Comparison of ENCODE assay signal across 9 cellular contexts in the genomic region with DNA sequence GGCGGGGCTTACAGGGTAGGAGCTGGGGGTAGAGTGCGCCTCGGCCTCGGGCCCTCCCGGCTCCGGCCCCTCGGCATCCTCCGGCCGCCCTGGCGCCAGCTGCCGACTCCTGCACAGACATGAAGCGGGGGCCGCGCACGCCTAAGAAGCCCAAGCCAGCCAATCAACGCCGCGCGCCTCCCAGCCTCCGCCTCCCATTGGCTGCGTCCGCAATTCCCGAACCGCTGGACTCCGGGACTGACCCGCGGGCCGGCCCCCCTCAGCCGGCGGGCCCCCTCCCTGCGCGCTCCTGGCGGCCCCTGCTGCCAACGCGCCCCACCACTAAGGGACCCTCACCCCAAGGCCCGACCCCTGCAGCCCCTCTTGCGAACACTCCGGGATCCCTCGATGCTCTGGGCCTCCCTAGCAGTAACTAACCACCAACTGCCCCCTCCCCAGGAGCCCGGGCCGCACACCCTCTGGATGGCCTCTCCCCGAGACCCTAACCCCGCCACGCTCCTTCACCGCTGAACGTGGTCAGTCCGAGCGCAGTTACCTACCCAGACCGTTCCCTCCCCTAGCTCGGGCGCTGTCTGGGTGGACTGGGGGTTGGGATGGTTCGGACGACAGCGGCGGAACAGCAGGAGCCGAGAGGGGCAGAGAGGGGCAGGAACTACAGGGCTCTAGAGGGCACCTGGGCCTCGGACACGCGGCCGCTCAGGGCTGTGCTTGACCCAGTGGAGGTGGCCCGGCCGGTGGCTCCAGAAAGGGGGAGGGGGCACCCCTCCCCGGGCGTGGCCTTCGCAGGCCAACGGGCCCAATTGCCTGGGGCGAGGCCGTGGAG. TPM values are rescaled to one million over a fixed set of nuclear protein-coding genes. Genes with fewer than 3 reads are reported as not detected.
DNase-seq lines count a peak whose midpoint lies in the region; ATAC-seq, FAIRE-seq and TF ChIP-seq lines count a peak whose summit lies in the region.
"Had no signal": no experiment of that assay in that cellular context is flagged by ENCODE, and none has a peak within 500 bp of the region (broad histone marks: within the 10 kb centered on the region; RNA-seq: fewer than 3 reads in every experiment).

No MANE protein-coding gene starts in this region.

- peak overlapping the region; percentile 55; the same call in 1 of the 2 replicates for H2AFZ ChIP-seq in K562 (ENCODE audit: low read depth, low read length)

- no peaks in the 10 kb centered on the region for H3K9me3 ChIP-seq in K562 (replicated peaks; ENCODE audit: control insufficient read depth, insufficient read depth, low read depth, low read length)

- peak; percentile 74 for ATAC-seq in K562
- no peak for ATAC-seq in HG03280 (IDR thresholded peaks at IDR 0.05; ENCODE audit: unreplicated experiment)
- no peak for ATAC-seq in GM18520 (IDR thresholded peaks at IDR 0.05; ENCODE audit: unreplicated experiment)

- H3K9ac ChIP-seq in K562 (ENCODE audit: insufficient read depth in 1 of 2, low read depth in 2 of 2, low read length in 2 of 2): peak overlapping the region; percentile 98

- H3K9me3 Mint-ChIP-seq in progenitor cell of endocrine pancreas (ENCODE audit: low read depth): no peaks in the 10 kb centered on the region

- WGBS in K562 (ENCODE audit: insufficient coverage, low coverage, missing lambda C conversion rate): under 1% methylated on average over 28 of the region's 68 CpGs

- CTCF ChIA-PET in K562 (lab: Yijun Ruan, JAX; ENCODE audit: low intra/inter-chr PET ratio): no interaction called here

- H3K79me2 ChIP-seq in K562 (ENCODE audit: control insufficient read depth, insufficient read depth, low read length): peaks cover 100% of the 10 kb centered on the region

- DNase-seq in DMS 273 (lab: John Stamatoyannopoulos, UW; ENCODE audit: unreplicated experiment): peak; percentile 97
- peak; percentile 70 for DNase-seq in HS-27A (ENCODE audit: low read depth)
- peak; percentile 95 for DNase-seq in OCI-M1 (lab: John Stamatoyannopoulos, UW)
- peak; percentile 83 to 95 (median 89) for DNase-seq in K562 (ENCODE audit: extremely low read depth in 1 of 4, low spot score in 3 of 4)
- DNase-seq in hypothalamus (lab: John Stamatoyannopoulos, UW): peak in 33 of 51 donors; percentile 4 to 65 (median 22)
- no peak for DNase-seq in progenitor cell of endocrine pancreas (ENCODE audit: low spot score, unreplicated experiment)

- H3K36me3 Mint-ChIP-seq in progenitor cell of endocrine pancreas (ENCODE audit: insufficient read depth): no peaks in the 10 kb centered on the region

- H3K4me1 Mint-ChIP-seq in progenitor cell of endocrine pancreas (ENCODE audit: low read depth): peaks cover 18% of the 10 kb centered on the region

- TF ChIP-seq EP300 in K562 (IDR thresholded peaks at IDR 0.05; ENCODE audit: low read length): no peak

- no peak for TF ChIP-seq RAD21 in K562 (CRISPR knock-in tag; conservative IDR thresholded peaks at IDR 0.05 in 1 of 2, IDR thresholded peaks at IDR 0.05 in 1 of 2)

- TF ChIP-seq POLR2A in K562 (conservative IDR thresholded peaks at IDR 0.05): peak; percentile 88

- TF ChIP-seq CTCF in K562 (IDR thresholded peaks at IDR 0.05 in 2 of 3, conservative IDR thresholded peaks at IDR 0.05 in 1 of 3; ENCODE audit: insufficient read depth in 2 of 3, low read depth in 1 of 3, low read length in 3 of 3) (no peak), progenitor cell of endocrine pancreas (IDR thresholded peaks at IDR 0.05; ENCODE audit: unreplicated experiment) (no peak)

- peak overlapping the region; percentile 92 for H3K4me2 ChIP-seq in K562 (ENCODE audit: insufficient read depth, low read length)

- H3K27me3 Mint-ChIP-seq in progenitor cell of endocrine pancreas: peaks cover 78% of the 10 kb centered on the region

- peak; percentile 72 for FAIRE-seq in K562 (lab: Jason Lieb, UNC)

- H3K4me1 ChIP-seq in K562 (replicated peaks in 1 of 2; ENCODE audit: control insufficient read depth in 2 of 2, insufficient read depth in 2 of 2, low read length in 2 of 2): peaks cover 5 to 73% of the 10 kb centered on the region in 2 experiments; a peak in 3 of 5 replicates

- in situ Hi-C loops in K562 (cut with MboI): no loop called here

- intact Hi-C loops in K562 (cut with micrococcal nuclease): loop anchor here (2.0 to 5.0 kb wide), 2 partner anchors 59 to 77 kb away; no protein-coding TSS in a partner anchor

- BruUV-seq in K562 (replicated peaks; lab: Mats Ljungman, UMichigan): no TSS peak

- POLR2A ChIA-PET in K562 (lab: Yijun Ruan, JAX): interaction anchor here (0.5 to 1.7 kb wide), 10 partner anchors 10 to 529 kb away, joined by 3 to 8 read pairs (median 4); no protein-coding TSS in a partner anchor

- H4K20me1 ChIP-seq in K562 (replicated peaks; ENCODE audit: control insufficient read depth, insufficient read depth, low read length): peaks cover 18% of the 10 kb centered on the region

- H3K4me3 Mint-ChIP-seq in progenitor cell of endocrine pancreas (ENCODE audit: low read depth): peak overlapping the region; percentile 44

- H3K27ac Mint-ChIP-seq in progenitor cell of endocrine pancreas: no peak overlapping the region

- peak overlapping the region; percentile 98 for H3K4me3 ChIP-seq in K562

- H3K36me3 ChIP-seq in K562 (ENCODE audit: control insufficient read depth, insufficient read depth, low read length): peaks cover 75% of the 10 kb centered on the region

- H3K27ac ChIP-seq in K562 (ENCODE audit: extremely low read depth, low read depth, low read length): peak overlapping the region; percentile 98

- no peaks in the 10 kb centered on the region for H3K27me3 ChIP-seq in K562 (ENCODE audit: control insufficient read depth in 2 of 2, insufficient read depth in 2 of 2, low read length in 2 of 2)

- no peaks in the 10 kb centered on the region for H3K9me1 ChIP-seq in K562 (ENCODE audit: control insufficient read depth, insufficient read depth, low read length)

TF ChIP-seq in K562, 482 proteins besides CTCF, POLR2A, EP300 and RAD21 (continues in another document):
- TF ChIP-seq ZNF445 (CRISPR knock-in tag; IDR thresholded peaks at IDR 0.05; ENCODE audit: low read depth) (no peak), GTF2A2 (tag; IDR thresholded peaks at IDR 0.05) (no peak), BCL6 (CRISPR knock-in tag; IDR thresholded peaks at IDR 0.05) (no peak), CXXC5 (CRISPR knock-in tag; IDR thresholded peaks at IDR 0.05) (peak; percentile 57), ZNF780A (CRISPR knock-in tag; IDR thresholded peaks at IDR 0.05) (no peak)
- TF ChIP-seq, protein P1, sequence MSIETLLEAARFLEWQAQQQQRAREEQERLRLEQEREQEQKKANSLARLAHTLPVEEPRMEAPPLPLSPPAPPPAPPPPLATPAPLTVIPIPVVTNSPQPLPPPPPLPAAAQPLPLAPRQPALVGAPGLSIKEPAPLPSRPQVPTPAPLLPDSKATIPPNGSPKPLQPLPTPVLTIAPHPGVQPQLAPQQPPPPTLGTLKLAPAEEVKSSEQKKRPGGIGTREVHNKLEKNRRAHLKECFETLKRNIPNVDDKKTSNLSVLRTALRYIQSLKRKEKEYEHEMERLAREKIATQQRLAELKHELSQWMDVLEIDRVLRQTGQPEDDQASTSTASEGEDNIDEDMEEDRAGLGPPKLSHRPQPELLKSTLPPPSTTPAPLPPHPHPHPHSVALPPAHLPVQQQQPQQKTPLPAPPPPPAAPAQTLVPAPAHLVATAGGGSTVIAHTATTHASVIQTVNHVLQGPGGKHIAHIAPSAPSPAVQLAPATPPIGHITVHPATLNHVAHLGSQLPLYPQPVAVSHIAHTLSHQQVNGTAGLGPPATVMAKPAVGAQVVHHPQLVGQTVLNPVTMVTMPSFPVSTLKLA (conservative IDR thresholded peaks at IDR 0.05): peak; percentile 48 to 74

RNA-seq across cellular contexts. Expression of a gene that starts 5.0 kb away (rescaled TPM):
- 49.8 and 107 TPM in 2 replicates for total RNA-seq in K562 (2011; cell fraction: chromatin; rRNA removed; ENCODE audit: low replicate concordance)
- total RNA-seq in K562 (2011; cell fraction: nucleolus; rRNA removed): 84.0 and 88.4 TPM in 2 replicates
- total RNA-seq in K562 (2011; cell fraction: nucleoplasm; rRNA removed): 50.5 and 57.9 TPM in 2 replicates
- 86.9 and 125 TPM in 2 replicates for total RNA-seq in K562 (2014; rRNA removed)
- total RNA-seq in K562 (2014; rRNA removed; fragmentation: Illumina TruSeq; extraction: Trizol): 32.6 and 32.8 TPM in 2 replicates
- 50.8 and 55.3 TPM in 2 replicates for total RNA-seq in K562 (2015; rRNA removed; fragmentation: Illumina TruSeq; extraction: Trizol)
- total RNA-seq in K562 (2021): 215 and 218 TPM in 2 replicates
- 28.9 and 29.6 TPM in 2 replicates for polyA plus RNA-seq in K562 (2011; rRNA removed)
- 29.6 and 67.6 TPM in 2 replicates for polyA plus RNA-seq in K562 (2011; cell fraction: cytosol; rRNA removed)
- 108 and 210 TPM in 2 replicates for polyA plus RNA-seq in K562 (2011; cell fraction: nucleus; rRNA removed)
- polyA plus RNA-seq in K562 (2012): 126 and 159 TPM in 2 replicates
- 74.6 and 129 TPM in 2 replicates for polyA plus RNA-seq in K562 (2014; fragmentation: Illumina TruSeq; extraction: Trizol)
- polyA plus RNA-seq in K562 (2014; fragmentation: Nextera tagmentation; extraction: Ambion mirVana): 10 to 100 TPM in 1 of 2 experiments, 1 to 10 TPM in 1; 8.5 to 11.6 TPM
- polyA plus RNA-seq in K562 (2014; rRNA removed): 113 and 118 TPM in 2 replicates
- 12.2 and 21.4 TPM in 2 replicates for polyA minus RNA-seq in K562 (2011; rRNA and poly(A)+ RNA removed)
- 57.2 and 76.2 TPM in 2 replicates for polyA minus RNA-seq in K562 (2011; cell fraction: cytosol; rRNA and poly(A)+ RNA removed)
- 42.5 and 50.0 TPM in 2 replicates for polyA minus RNA-seq in K562 (2011; cell fraction: nucleus; rRNA and poly(A)+ RNA removed)
- total RNA-seq in progenitor cell of endocrine pancreas: 1.7 and 1.9 TPM in 2 replicates

RNA-seq across cellular contexts. Expression of a gene that starts 21.3 kb away (rescaled TPM):
- not detected in 2 replicates for total RNA-seq in K562 (2011; cell fraction: chromatin; rRNA removed; ENCODE audit: low replicate concordance)
- total RNA-seq in K562 (2011; cell fraction: nucleolus; rRNA removed): not detected in 2 replicates
- total RNA-seq in K562 (2011; cell fraction: nucleoplasm; rRNA removed): not detected in 2 replicates
- total RNA-seq in K562 (2014; rRNA removed): 0.04 TPM in 1 of 2 replicates, not detected in the other
- total RNA-seq in K562 (2014; rRNA removed; fragmentation: Illumina TruSeq; extraction: Trizol): not detected in 2 replicates
- not detected in 2 replicates for total RNA-seq in K562 (2015; rRNA removed; fragmentation: Illumina TruSeq; extraction: Trizol)
- total RNA-seq in K562 (2021): not detected in 2 replicates
- polyA plus RNA-seq in K562 (2011; rRNA removed): not detected in 2 replicates
- polyA plus RNA-seq in K562 (2011; cell fraction: cytosol; rRNA removed): not detected in 2 replicates
- not detected in 2 replicates for polyA plus RNA-seq in K562 (2011; cell fraction: nucleus; rRNA removed)
- polyA plus RNA-seq in K562 (2012): not detected in 2 replicates
- polyA plus RNA-seq in K562 (2014; fragmentation: Illumina TruSeq; extraction: Trizol): not detected in 2 replicates
- polyA plus RNA-seq in K562 (2014; fragmentation: Nextera tagmentation; extraction: Ambion mirVana): not detected
- polyA plus RNA-seq in K562 (2014; rRNA removed): not detected in 2 replicates
- polyA minus RNA-seq in K562 (2011; rRNA and poly(A)+ RNA removed): not detected in 2 replicates
- not detected in 2 replicates for polyA minus RNA-seq in K562 (2011; cell fraction: cytosol; rRNA and poly(A)+ RNA removed)
- polyA minus RNA-seq in K562 (2011; cell fraction: nucleus; rRNA and poly(A)+ RNA removed): not detected in 2 replicates
- not detected in 2 replicates for total RNA-seq in progenitor cell of endocrine pancreas
- total RNA-seq: activated CD8-positive, alpha-beta memory T cell treated with anti-CD3 and anti-CD28 coated beads for 36 hours had no signal

Comparison
In these comparisons a context has a peak if more than half of its experiments do, and no peak if none do; other contexts are left out.
1. RNA of a gene that starts 5.0 kb away (total RNA-seq): 32.6 to 218 TPM in K562; 1.7 to 1.9 TPM in progenitor cell of endocrine pancreas; every median in the first group is over 10 times any median in the second.